In the genomic region with DNA sequence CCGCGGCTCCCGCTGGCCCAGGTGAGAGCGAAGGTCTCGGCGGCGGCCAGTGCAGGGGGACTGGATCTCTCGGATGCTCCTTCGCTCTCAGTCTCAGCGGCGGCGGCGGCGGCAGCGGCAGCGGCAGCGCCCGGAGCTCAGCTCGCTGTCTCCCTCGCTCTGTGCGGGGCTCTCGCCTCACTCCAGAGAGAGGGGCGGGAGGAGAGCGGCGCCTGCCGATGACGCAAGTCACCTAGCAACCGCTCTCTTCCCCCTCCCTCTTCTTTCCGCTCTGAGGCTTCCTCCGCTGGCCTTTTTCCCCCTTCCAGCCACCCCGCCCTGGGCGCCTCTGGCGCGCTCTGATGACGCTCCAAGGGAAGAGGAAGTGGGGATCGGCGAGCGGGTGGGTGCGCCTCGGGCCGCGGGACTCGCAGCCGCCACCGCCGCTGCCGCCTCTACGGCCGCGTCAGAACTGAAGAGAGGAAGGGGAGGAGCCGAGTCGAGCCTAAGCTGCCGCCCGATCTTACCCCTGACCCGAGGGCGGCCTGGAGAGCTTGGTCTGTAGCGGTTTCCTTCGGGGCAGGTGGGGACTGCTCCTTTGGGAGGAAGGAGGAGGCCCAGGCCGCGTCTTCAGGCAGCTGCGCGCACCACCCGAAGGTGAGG, we compare ENCODE assay signal across 1 cellular context.
TF ChIP-seq lines count a peak whose summit lies in the region.

A gene with protein sequence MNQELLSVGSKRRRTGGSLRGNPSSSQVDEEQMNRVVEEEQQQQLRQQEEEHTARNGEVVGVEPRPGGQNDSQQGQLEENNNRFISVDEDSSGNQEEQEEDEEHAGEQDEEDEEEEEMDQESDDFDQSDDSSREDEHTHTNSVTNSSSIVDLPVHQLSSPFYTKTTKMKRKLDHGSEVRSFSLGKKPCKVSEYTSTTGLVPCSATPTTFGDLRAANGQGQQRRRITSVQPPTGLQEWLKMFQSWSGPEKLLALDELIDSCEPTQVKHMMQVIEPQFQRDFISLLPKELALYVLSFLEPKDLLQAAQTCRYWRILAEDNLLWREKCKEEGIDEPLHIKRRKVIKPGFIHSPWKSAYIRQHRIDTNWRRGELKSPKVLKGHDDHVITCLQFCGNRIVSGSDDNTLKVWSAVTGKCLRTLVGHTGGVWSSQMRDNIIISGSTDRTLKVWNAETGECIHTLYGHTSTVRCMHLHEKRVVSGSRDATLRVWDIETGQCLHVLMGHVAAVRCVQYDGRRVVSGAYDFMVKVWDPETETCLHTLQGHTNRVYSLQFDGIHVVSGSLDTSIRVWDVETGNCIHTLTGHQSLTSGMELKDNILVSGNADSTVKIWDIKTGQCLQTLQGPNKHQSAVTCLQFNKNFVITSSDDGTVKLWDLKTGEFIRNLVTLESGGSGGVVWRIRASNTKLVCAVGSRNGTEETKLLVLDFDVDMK (minus strand): TSS at position 190 of the 642 bp plus-strand sequence. CDS start 124,289 bp downstream, outside the sequence.

TF ChIP-seq in HCT116, 20 proteins besides CTCF, POLR2A, EP300 and RAD21 (continued from another document):
- TF ChIP-seq, protein P1, sequence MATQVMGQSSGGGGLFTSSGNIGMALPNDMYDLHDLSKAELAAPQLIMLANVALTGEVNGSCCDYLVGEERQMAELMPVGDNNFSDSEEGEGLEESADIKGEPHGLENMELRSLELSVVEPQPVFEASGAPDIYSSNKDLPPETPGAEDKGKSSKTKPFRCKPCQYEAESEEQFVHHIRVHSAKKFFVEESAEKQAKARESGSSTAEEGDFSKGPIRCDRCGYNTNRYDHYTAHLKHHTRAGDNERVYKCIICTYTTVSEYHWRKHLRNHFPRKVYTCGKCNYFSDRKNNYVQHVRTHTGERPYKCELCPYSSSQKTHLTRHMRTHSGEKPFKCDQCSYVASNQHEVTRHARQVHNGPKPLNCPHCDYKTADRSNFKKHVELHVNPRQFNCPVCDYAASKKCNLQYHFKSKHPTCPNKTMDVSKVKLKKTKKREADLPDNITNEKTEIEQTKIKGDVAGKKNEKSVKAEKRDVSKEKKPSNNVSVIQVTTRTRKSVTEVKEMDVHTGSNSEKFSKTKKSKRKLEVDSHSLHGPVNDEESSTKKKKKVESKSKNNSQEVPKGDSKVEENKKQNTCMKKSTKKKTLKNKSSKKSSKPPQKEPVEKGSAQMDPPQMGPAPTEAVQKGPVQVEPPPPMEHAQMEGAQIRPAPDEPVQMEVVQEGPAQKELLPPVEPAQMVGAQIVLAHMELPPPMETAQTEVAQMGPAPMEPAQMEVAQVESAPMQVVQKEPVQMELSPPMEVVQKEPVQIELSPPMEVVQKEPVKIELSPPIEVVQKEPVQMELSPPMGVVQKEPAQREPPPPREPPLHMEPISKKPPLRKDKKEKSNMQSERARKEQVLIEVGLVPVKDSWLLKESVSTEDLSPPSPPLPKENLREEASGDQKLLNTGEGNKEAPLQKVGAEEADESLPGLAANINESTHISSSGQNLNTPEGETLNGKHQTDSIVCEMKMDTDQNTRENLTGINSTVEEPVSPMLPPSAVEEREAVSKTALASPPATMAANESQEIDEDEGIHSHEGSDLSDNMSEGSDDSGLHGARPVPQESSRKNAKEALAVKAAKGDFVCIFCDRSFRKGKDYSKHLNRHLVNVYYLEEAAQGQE (IDR thresholded peaks at IDR 0.05; ENCODE audit: low read depth), result no peak
- peak; percentile 81 for TF ChIP-seq SP1 (IDR thresholded peaks at IDR 0.05; ENCODE audit: low read depth)
- TF ChIP-seq, protein P2, sequence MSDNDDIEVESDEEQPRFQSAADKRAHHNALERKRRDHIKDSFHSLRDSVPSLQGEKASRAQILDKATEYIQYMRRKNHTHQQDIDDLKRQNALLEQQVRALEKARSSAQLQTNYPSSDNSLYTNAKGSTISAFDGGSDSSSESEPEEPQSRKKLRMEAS (IDR thresholded peaks at IDR 0.05), result peak; percentile 83
- TF ChIP-seq EGR1 (IDR thresholded peaks at IDR 0.05; ENCODE audit: low read depth), result peak; percentile 65
- peak; percentile 70 for TF ChIP-seq POLR2AphosphoS5 (IDR thresholded peaks at IDR 0.05; ENCODE audit: low read depth, low read length)
- TF ChIP-seq ELF1 (IDR thresholded peaks at IDR 0.05; ENCODE audit: borderline replicate concordance, low read depth), result peak; percentile 98
- peak; percentile 97 for TF ChIP-seq SRF (IDR thresholded peaks at IDR 0.05; ENCODE audit: low read depth)
- no peak for TF ChIP-seq TCF7L2 (IDR thresholded peaks at IDR 0.05; ENCODE audit: borderline replicate concordance, extremely low read depth, insufficient read depth, insufficient read length)
